In genomic region chr3:171305823-171306222, GRCh38 we compare ENCODE assay signal across 8 cellular contexts.
DNase-seq lines count a peak whose midpoint lies in the region; ATAC-seq and TF ChIP-seq lines count a peak whose summit lies in the region.
"Not testable (repeated sequence)": the region's sequence is repeated elsewhere in the genome, so short reads cannot be mapped to it uniquely, and the experiment has no call there.

No MANE protein-coding gene starts in this region.

- H3K27ac Mint-ChIP-seq in WTC11, result peak overlapping the region; percentile 51
- peak overlapping the region; percentile 69 for H3K27ac Mint-ChIP-seq in MCF 10A (ENCODE audit: low read depth, unreplicated experiment)
- H3K27ac Mint-ChIP-seq in nephron, result peak overlapping the region; percentile 64 to 85 (median 76)

- H2BK12ac ChIP-seq in mesenchymal stem cell (ENCODE audit: low read length in 2 of 2), result not testable (repeated sequence)

- not testable (repeated sequence) for H4K91ac ChIP-seq in mesenchymal stem cell (ENCODE audit: low read length)

- not testable (repeated sequence) for TF ChIP-seq CTCF in HEK293 (tag by site-specific recombination; IDR thresholded peaks at IDR 0.05); WTC11 (IDR thresholded peaks at IDR 0.05); MCF 10A (IDR thresholded peaks at IDR 0.05; ENCODE audit: unreplicated experiment); gastroesophageal sphincter (IDR thresholded peaks at IDR 0.05); nephron (IDR thresholded peaks at IDR 0.05; ENCODE audit: unreplicated experiment in 3 of 3); sigmoid colon (IDR thresholded peaks at IDR 0.05); tibial artery (IDR thresholded peaks at IDR 0.05)

- ATAC-seq in WTC11, gastroesophageal sphincter: not testable (repeated sequence)

- H4K8ac ChIP-seq in mesenchymal stem cell (ENCODE audit: low read length), result not testable (repeated sequence)

- H3K4me3 Mint-ChIP-seq in WTC11; MCF 10A (ENCODE audit: unreplicated experiment); nephron: not testable (repeated sequence)

- H3K27me3 Mint-ChIP-seq in WTC11 (ENCODE audit: low read depth); MCF 10A (ENCODE audit: insufficient read depth, unreplicated experiment); nephron (ENCODE audit: low read depth): not testable (repeated sequence)

- 82 to 83% methylated on average over 1 to 3 of the region's 3 CpGs for WGBS in gastroesophageal sphincter (ENCODE audit: low coverage in 1 of 2), 2 donors
- WGBS in mesenchymal stem cell, result 90% methylated on average over 2 of the region's 3 CpGs
- WGBS in sigmoid colon, 2 donors, result 91 to 92% methylated on average over 3 of the region's 3 CpGs

- H2AFZ ChIP-seq in mesenchymal stem cell (ENCODE audit: low read depth, low read length), result not testable (repeated sequence)

- H3K9me3 Mint-ChIP-seq in WTC11, result peaks cover 22% of the 10 kb centered on the region
- not testable (repeated sequence) for H3K9me3 Mint-ChIP-seq in MCF 10A (ENCODE audit: unreplicated experiment); nephron

- H3K4me2 ChIP-seq in mesenchymal stem cell (ENCODE audit: low read length, poor library complexity, severe bottlenecking), result not testable (repeated sequence)

- TF ChIP-seq EP300 in gastroesophageal sphincter (IDR thresholded peaks at IDR 0.05); sigmoid colon (IDR thresholded peaks at IDR 0.05): not testable (repeated sequence)

- H3K36me3 ChIP-seq in HEK293 (ENCODE audit: control insufficient read depth in 2 of 2, insufficient read depth in 1 of 2, low read length in 2 of 2); gastroesophageal sphincter; mesenchymal stem cell (ENCODE audit: control insufficient read depth in 1 of 2, insufficient read depth in 2 of 2, low read depth in 1 of 2, low read length in 2 of 2); sigmoid colon; tibial artery: not testable (repeated sequence)

- H3K18ac ChIP-seq in mesenchymal stem cell (ENCODE audit: low read depth in 1 of 2, low read length in 2 of 2), result not testable (repeated sequence)

- H3K23ac ChIP-seq in mesenchymal stem cell (ENCODE audit: low read length in 2 of 2), result not testable (repeated sequence)

- POLR2A ChIA-PET in HEK293 (lab: Yijun Ruan, JAX); WTC11 (lab: Charles Lee): not testable (repeated sequence)
- POLR2A ChIA-PET in MCF 10A (lab: Yijun Ruan, JAX), result interaction anchor here (0.6 to 2.1 kb wide), 2 partner anchors 20 to 1182 kb away, joined by 3 to 7 read pairs; no protein-coding TSS in a partner anchor

- H3K4me1 ChIP-seq in HEK293 (ENCODE audit: control insufficient read depth, insufficient read depth, low read length); mesenchymal stem cell (ENCODE audit: control insufficient read depth, insufficient read depth, low read depth, low read length): not testable (repeated sequence)
- H3K4me1 ChIP-seq in gastroesophageal sphincter (peaks cover 0 to 51% (median 3%) of the 10 kb centered on the region in 3 donors), sigmoid colon (peaks cover 0 to 28% (median 12%) of the 10 kb centered on the region in 4 donors), tibial artery (peaks cover 0 to 19% (median 5%) of the 10 kb centered on the region in 4 donors)

- not testable (repeated sequence) for TF ChIP-seq POLR2A in gastroesophageal sphincter (IDR thresholded peaks at IDR 0.05); sigmoid colon (IDR thresholded peaks at IDR 0.05)

- not testable (repeated sequence) for BruUV-seq in MCF 10A (replicated peaks; lab: Mats Ljungman, UMichigan)

- H3K79me1 ChIP-seq in mesenchymal stem cell (replicated peaks; ENCODE audit: low read length, poor library complexity, severe bottlenecking), result not testable (repeated sequence)

- H3K14ac ChIP-seq in mesenchymal stem cell (ENCODE audit: low read length in 2 of 2), result not testable (repeated sequence)

- H3K4ac ChIP-seq in mesenchymal stem cell (ENCODE audit: low read depth in 1 of 2, low read length in 2 of 2), result not testable (repeated sequence)

- not testable (repeated sequence) for H3K27ac ChIP-seq in HEK293 (ENCODE audit: extremely low read depth, low read depth, low read length)
- peak overlapping the region; percentile 74 to 80 (median 77) for H3K27ac ChIP-seq in gastroesophageal sphincter
- H3K27ac ChIP-seq in mesenchymal stem cell (ENCODE audit: low read length, poor library complexity, severe bottlenecking), result peak overlapping the region; percentile 61
- H3K27ac ChIP-seq in sigmoid colon, result peak overlapping the region; percentile 66 to 86 (median 82)
- H3K27ac ChIP-seq in tibial artery, result peak overlapping the region; percentile 67 to 77

- H2BK5ac ChIP-seq in mesenchymal stem cell (ENCODE audit: low read depth, low read length, poor library complexity, severe bottlenecking), result not testable (repeated sequence)

- H3K4me1 Mint-ChIP-seq in WTC11 (peaks cover 22% of the 10 kb centered on the region), MCF 10A (ENCODE audit: insufficient read depth, unreplicated experiment) (peaks cover 26% of the 10 kb centered on the region), nephron (peaks cover 66% of the 10 kb centered on the region)

- H3K9me3 ChIP-seq in HEK293 (ENCODE audit: control insufficient read depth, insufficient read depth, low read depth, low read length); gastroesophageal sphincter; mesenchymal stem cell (ENCODE audit: control insufficient read depth, low read length); sigmoid colon; tibial artery: not testable (repeated sequence)

- not testable (repeated sequence) for H2AK5ac ChIP-seq in mesenchymal stem cell (ENCODE audit: low read length, severe bottlenecking)

- not testable (repeated sequence) for H3K4me3 ChIP-seq in HEK293 (ENCODE audit: low read depth, low read length); gastroesophageal sphincter; mesenchymal stem cell (ENCODE audit: insufficient read depth in 1 of 2, low read depth in 1 of 2, low read length in 2 of 2); sigmoid colon; tibial artery

- not testable (repeated sequence) for H2BK15ac ChIP-seq in mesenchymal stem cell (ENCODE audit: low read depth, poor library complexity, severe bottlenecking)

- peak overlapping the region; percentile 69 for H3K9ac ChIP-seq in mesenchymal stem cell (ENCODE audit: low read length)

- H3K27me3 ChIP-seq in gastroesophageal sphincter; mesenchymal stem cell (ENCODE audit: control insufficient read depth in 1 of 2, insufficient read depth in 1 of 2, low read length in 2 of 2); sigmoid colon; tibial artery: not testable (repeated sequence)

- not testable (repeated sequence) for H2BK120ac ChIP-seq in mesenchymal stem cell (ENCODE audit: low read depth, low read length)

- CTCF ChIA-PET in HEK293 (lab: Yijun Ruan, JAX); WTC11 (lab: Charles Lee): not testable (repeated sequence)
- CTCF ChIA-PET in MCF 10A (lab: Yijun Ruan, JAX), result interaction anchor here (0.7 kb wide), 1 partner anchor 278 kb away, joined by 3 read pairs; no protein-coding TSS in a partner anchor

- intact Hi-C loops in MCF 10A (cut with micrococcal nuclease); sigmoid colon (cut with DNase I); tibial artery (cut with DNase I; ENCODE audit: low total_unique reads): not testable (repeated sequence)

- DNase-seq in WTC11 (ENCODE audit: low spot score); MCF 10A (ENCODE audit: unreplicated experiment); mesenchymal stem cell; sigmoid colon; tibial artery: not testable (repeated sequence)

- H3K36me3 Mint-ChIP-seq in WTC11; MCF 10A (ENCODE audit: insufficient read depth, unreplicated experiment); nephron (ENCODE audit: low read depth): not testable (repeated sequence)

TF ChIP-seq in HEK293, 187 proteins besides CTCF, POLR2A, EP300 and RAD21:
- TF ChIP-seq ZNF146 (tag by site-specific recombination; IDR thresholded peaks at IDR 0.05), result peak; percentile 93
